Comparison of ENCODE assay signal across 14 cellular contexts in the genomic region with DNA sequence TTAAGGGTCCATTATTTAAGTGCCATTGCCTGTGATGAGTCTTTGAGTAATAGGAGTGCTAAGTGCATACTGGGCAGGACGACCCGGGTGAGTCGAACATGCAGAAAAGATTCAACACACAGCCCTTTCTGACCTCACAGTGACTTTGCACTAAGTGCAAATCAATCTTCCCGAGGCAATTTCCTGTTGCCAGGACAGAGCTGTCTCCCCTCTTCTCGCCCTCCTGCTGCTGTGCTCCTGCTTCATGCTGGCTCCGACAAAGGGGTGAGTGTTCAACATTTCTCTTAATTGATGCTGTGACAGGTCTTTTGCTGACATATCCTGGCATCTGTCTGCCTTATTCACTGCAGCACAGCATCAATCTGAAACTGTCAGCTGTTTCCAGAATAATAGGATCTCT. TPM values are rescaled to one million over a fixed set of nuclear protein-coding genes. Genes with fewer than 3 reads are reported as not detected.
DNase-seq lines count a peak whose midpoint lies in the region; ATAC-seq, FAIRE-seq and TF ChIP-seq lines count a peak whose summit lies in the region.
"Had no signal": no experiment of that assay in that cellular context is flagged by ENCODE, and none has a peak within 500 bp of the region (broad histone marks: within the 10 kb centered on the region; RNA-seq: fewer than 3 reads in every experiment).

No MANE protein-coding gene starts in this region.

- H3K4me3 Mint-ChIP-seq in astrocyte (ENCODE audit: unreplicated experiment) (no peak overlapping the region), immature natural killer cell (no peak overlapping the region)

- TF ChIP-seq RAD21 in neural cell (conservative IDR thresholded peaks at IDR 0.05) = no peak

- no peaks in the 10 kb centered on the region for H3K36me3 Mint-ChIP-seq in astrocyte (ENCODE audit: low read depth, unreplicated experiment)
- no peaks in the 10 kb centered on the region for H3K36me3 Mint-ChIP-seq in immature natural killer cell

- TF ChIP-seq CTCF in astrocyte (IDR thresholded peaks at IDR 0.05; ENCODE audit: insufficient read depth, low read depth, low read length) (no peak), neural cell (IDR thresholded peaks at IDR 0.05; ENCODE audit: poor library complexity, severe bottlenecking) (no peak)

- H3K79me2 ChIP-seq in astrocyte (ENCODE audit: insufficient read depth, low read length) (no peaks in the 10 kb centered on the region), neural cell (replicated peaks; ENCODE audit: insufficient read depth, low read length) (no peaks in the 10 kb centered on the region)

- H3K27me3 Mint-ChIP-seq in astrocyte (ENCODE audit: low read depth, unreplicated experiment) = no peaks in the 10 kb centered on the region
- peaks cover 0 to 9% (median 6%) of the 10 kb centered on the region in 3 donors for H3K27me3 Mint-ChIP-seq in immature natural killer cell (ENCODE audit: low read depth in 3 of 3)

- peaks cover 8% of the 10 kb centered on the region for H3K4me1 ChIP-seq in astrocyte (ENCODE audit: insufficient read depth, low read length)

- H3K27ac ChIP-seq in astrocyte (ENCODE audit: low read depth, low read length) (no peak overlapping the region), neural cell (ENCODE audit: low read length) (peak overlapping the region; percentile 91)
- H3K27ac ChIP-seq: HL-60, thyroid gland had no signal

- H3K4me3 ChIP-seq in astrocyte (ENCODE audit: insufficient read depth, low read depth, low read length) = no peak overlapping the region
- H3K4me3 ChIP-seq in neural cell (ENCODE audit: low read length) = peak overlapping the region; percentile 54
- H3K4me3 ChIP-seq: thyroid gland had no signal

- no peaks in the 10 kb centered on the region for H3K9me3 ChIP-seq in astrocyte (ENCODE audit: insufficient read depth, low read depth, low read length)
- H3K9me3 ChIP-seq in neural cell (ENCODE audit: low read length) = no peaks in the 10 kb centered on the region
- H3K9me3 ChIP-seq: thyroid gland had no signal

- no peaks in the 10 kb centered on the region for H3K9me2 ChIP-seq in neural cell (ENCODE audit: insufficient read depth, low read length)

- H4K20me1 ChIP-seq in astrocyte (ENCODE audit: insufficient read depth, low read length) = no peaks in the 10 kb centered on the region
- H4K20me1 ChIP-seq in neural cell (ENCODE audit: insufficient read depth) = no peaks in the 10 kb centered on the region

- no peak for ATAC-seq in HG02610 (IDR thresholded peaks at IDR 0.05; ENCODE audit: unreplicated experiment)

- H3K36me3 ChIP-seq in astrocyte (ENCODE audit: insufficient read depth, low read length) (no peaks in the 10 kb centered on the region), neural cell (ENCODE audit: insufficient read depth, low read length) (no peaks in the 10 kb centered on the region)
- H3K36me3 ChIP-seq: thyroid gland had no signal

- H2AFZ ChIP-seq in astrocyte (ENCODE audit: low read depth, low read length) = no peak overlapping the region
- no peak overlapping the region for H2AFZ ChIP-seq in neural cell (ENCODE audit: low read depth, low read length)

- H3K9ac ChIP-seq in astrocyte (ENCODE audit: low read length) = no peak overlapping the region
- peak overlapping the region; percentile 62 for H3K9ac ChIP-seq in neural cell (ENCODE audit: low read length)

- H3K4me2 ChIP-seq in astrocyte (ENCODE audit: low read length) (peak overlapping the region; percentile 28), neural cell (ENCODE audit: low read length) (peak overlapping the region; percentile 31)

- H3K4me1 Mint-ChIP-seq in astrocyte (ENCODE audit: low read depth, unreplicated experiment) = peaks cover 10% of the 10 kb centered on the region
- no peaks in the 10 kb centered on the region for H3K4me1 Mint-ChIP-seq in immature natural killer cell

- peak overlapping the region; percentile 44 for H3K27ac Mint-ChIP-seq in astrocyte (ENCODE audit: unreplicated experiment)
- no peak overlapping the region for H3K27ac Mint-ChIP-seq in immature natural killer cell

- DNase-seq in ELR (ENCODE audit: low read depth) (peak; percentile 65), NCI-H2081 (lab: John Stamatoyannopoulos, UW) (peak; percentile 75 to 96), astrocyte (ENCODE audit: low read depth) (peak; percentile 71), midbrain (lab: John Stamatoyannopoulos, UW) (no peak), immature natural killer cell (no peak), cerebellum (ENCODE audit: low spot score) (no peak)
- DNase-seq: activated CD4-positive, alpha-beta T cell treated with anti-CD3 and anti-CD28 coated beads for 4 hours; effector memory CD4-positive, alpha-beta T cell; thyroid gland had no signal

- peaks cover 4% of the 10 kb centered on the region for H3F3A ChIP-seq in neural cell (ENCODE audit: insufficient read depth, low read length, poor library complexity, severe bottlenecking)

- H3K27me3 ChIP-seq in astrocyte (ENCODE audit: insufficient read depth, low read length) = peaks cover 14% of the 10 kb centered on the region
- peaks cover 18% of the 10 kb centered on the region for H3K27me3 ChIP-seq in neural cell (ENCODE audit: insufficient read depth, low read depth, low read length)
- H3K27me3 ChIP-seq: thyroid gland had no signal

- FAIRE-seq in astrocyte (lab: Jason Lieb, UNC) = no peak
- FAIRE-seq: GM12891 had no signal

- H3K9me3 Mint-ChIP-seq in astrocyte (ENCODE audit: unreplicated experiment) (no peaks in the 10 kb centered on the region), immature natural killer cell (no peaks in the 10 kb centered on the region)

- peak; percentile 100 for TF ChIP-seq EP300 in neural cell (conservative IDR thresholded peaks at IDR 0.05; ENCODE audit: poor library complexity, severe bottlenecking)

TF ChIP-seq in neural cell, 6 proteins besides CTCF, POLR2A, EP300 and RAD21:
- peak; percentile 49 for TF ChIP-seq MXI1 (conservative IDR thresholded peaks at IDR 0.05; ENCODE audit: poor library complexity, severe bottlenecking)
- no peak for TF ChIP-seq EZH2 (IDR thresholded peaks at IDR 0.05; ENCODE audit: borderline replicate concordance, insufficient read depth, low read length, poor library complexity, severe bottlenecking)
- TF ChIP-seq, protein P1, sequence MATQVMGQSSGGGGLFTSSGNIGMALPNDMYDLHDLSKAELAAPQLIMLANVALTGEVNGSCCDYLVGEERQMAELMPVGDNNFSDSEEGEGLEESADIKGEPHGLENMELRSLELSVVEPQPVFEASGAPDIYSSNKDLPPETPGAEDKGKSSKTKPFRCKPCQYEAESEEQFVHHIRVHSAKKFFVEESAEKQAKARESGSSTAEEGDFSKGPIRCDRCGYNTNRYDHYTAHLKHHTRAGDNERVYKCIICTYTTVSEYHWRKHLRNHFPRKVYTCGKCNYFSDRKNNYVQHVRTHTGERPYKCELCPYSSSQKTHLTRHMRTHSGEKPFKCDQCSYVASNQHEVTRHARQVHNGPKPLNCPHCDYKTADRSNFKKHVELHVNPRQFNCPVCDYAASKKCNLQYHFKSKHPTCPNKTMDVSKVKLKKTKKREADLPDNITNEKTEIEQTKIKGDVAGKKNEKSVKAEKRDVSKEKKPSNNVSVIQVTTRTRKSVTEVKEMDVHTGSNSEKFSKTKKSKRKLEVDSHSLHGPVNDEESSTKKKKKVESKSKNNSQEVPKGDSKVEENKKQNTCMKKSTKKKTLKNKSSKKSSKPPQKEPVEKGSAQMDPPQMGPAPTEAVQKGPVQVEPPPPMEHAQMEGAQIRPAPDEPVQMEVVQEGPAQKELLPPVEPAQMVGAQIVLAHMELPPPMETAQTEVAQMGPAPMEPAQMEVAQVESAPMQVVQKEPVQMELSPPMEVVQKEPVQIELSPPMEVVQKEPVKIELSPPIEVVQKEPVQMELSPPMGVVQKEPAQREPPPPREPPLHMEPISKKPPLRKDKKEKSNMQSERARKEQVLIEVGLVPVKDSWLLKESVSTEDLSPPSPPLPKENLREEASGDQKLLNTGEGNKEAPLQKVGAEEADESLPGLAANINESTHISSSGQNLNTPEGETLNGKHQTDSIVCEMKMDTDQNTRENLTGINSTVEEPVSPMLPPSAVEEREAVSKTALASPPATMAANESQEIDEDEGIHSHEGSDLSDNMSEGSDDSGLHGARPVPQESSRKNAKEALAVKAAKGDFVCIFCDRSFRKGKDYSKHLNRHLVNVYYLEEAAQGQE (IDR thresholded peaks at IDR 0.05; ENCODE audit: borderline replicate concordance) = peak; percentile 97
- TF ChIP-seq TAF1 (IDR thresholded peaks at IDR 0.05; ENCODE audit: low read depth) = no peak
- peak; percentile 100 for TF ChIP-seq POLR2AphosphoS5 (IDR thresholded peaks at IDR 0.05)
- TF ChIP-seq SMC3 (conservative IDR thresholded peaks at IDR 0.05; ENCODE audit: poor library complexity) = peak; percentile 46
TF ChIP-seq in neural cell: peak in this region for 4.

RNA-seq across cellular contexts. Expression of gene MCHR1, which starts 42.0 kb away (rescaled TPM):
- 0.96 and 1.8 TPM in 2 replicates for total RNA-seq in astrocyte
- 2.6 and 2.9 TPM in 2 replicates for polyA plus RNA-seq in neural cell
- polyA minus RNA-seq in neural cell = 3.4 and 3.9 TPM in 2 replicates
- not detected for polyA plus RNA-seq in immature natural killer cell
- total RNA-seq in cerebellum = 5.7 TPM
- total RNA-seq: pulmonary artery endothelial cell, thyroid gland had no signal

Comparison
In these comparisons a context has a peak if more than half of its experiments do, and no peak if none do; other contexts are left out.
1. DNase-seq: peak in ELR (single experiment), NCI-H2081 (2 of 2) and astrocyte (single experiment); none in midbrain (single experiment), immature natural killer cell (0 of 3) and cerebellum (single experiment).